In genomic region chr7:66961096-66961495, GRCh38 we compare ENCODE assay signal across 1 cellular context.
TF ChIP-seq lines count a peak whose summit lies in the region.

No MANE protein-coding gene starts in this region.

TF ChIP-seq in GM12878, 131 proteins besides CTCF, POLR2A, EP300 and RAD21:
- no peak for TF ChIP-seq NKRF (conservative IDR thresholded peaks at IDR 0.05)
- TF ChIP-seq KAT2A (conservative IDR thresholded peaks at IDR 0.05; ENCODE audit: control insufficient read depth, low read depth, low read length): no peak
